ENCODE assay signal across 19 cellular contexts in the genomic region with DNA sequence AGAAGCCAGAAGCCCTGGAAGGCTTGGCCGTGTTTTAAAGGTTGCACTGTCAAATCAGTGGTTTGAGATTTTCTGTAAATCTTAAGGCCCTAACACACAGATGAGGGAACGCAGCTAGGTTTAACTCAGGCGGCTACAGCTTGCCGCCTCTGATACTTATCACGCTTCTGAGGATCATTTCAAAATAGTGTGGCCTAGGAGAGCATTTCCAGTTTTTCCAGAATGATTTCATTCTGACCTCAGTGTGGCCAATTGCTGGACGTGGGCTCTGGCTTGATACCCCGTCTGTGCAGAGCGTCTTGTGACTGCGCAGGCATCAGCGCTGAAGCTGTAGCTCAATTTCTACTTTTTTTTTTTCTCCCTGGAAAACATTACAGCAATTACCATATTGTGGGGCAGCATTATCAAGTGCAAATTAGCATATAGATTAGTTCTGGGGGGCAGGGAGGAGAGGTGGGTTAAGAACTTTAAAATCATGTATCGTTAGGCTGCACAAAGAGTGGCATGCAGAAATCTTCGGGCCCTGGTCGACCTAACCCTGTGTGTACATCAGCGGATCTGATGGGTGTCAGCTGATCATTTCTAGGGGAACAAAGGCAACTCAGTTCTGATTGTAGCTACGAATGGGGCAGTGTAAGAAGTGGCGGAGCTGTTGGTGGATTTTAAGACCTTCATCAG.
DNase-seq lines count a peak whose midpoint lies in the region; ATAC-seq, FAIRE-seq and TF ChIP-seq lines count a peak whose summit lies in the region.
"Had no signal": no experiment of that assay in that cellular context is flagged by ENCODE, and none has a peak within 500 bp of the region (broad histone marks: within the 10 kb centered on the region; RNA-seq: fewer than 3 reads in every experiment).

No MANE protein-coding gene starts in this region.

- H3K4me2 ChIP-seq in GM23338 = no peak overlapping the region
- no peak overlapping the region for H3K4me2 ChIP-seq in H1 (ENCODE audit: insufficient read depth in 1 of 2, low read depth in 2 of 2, low read length in 2 of 2)
- no peak overlapping the region for H3K4me2 ChIP-seq in trophoblast cell (ENCODE audit: low read length)
- H3K4me2 ChIP-seq: BLaER1 had no signal

- H2BK12ac ChIP-seq in H1 (ENCODE audit: low read depth, low read length) (no peak overlapping the region), trophoblast cell (ENCODE audit: low read length) (peak overlapping the region; percentile 59)

- 88% methylated on average over 16 of the region's 16 CpGs; no CpG with 5 or more reads in 1 of the 2 experiments for WGBS in H1 (ENCODE audit: extremely low coverage in 1 of 2, insufficient coverage in 1 of 2, insufficient read length in 1 of 2, insufficient replicate concordance in 2 of 2, low coverage in 1 of 2, low lambda C conversion rate in 2 of 2, missing lambda C conversion rate in 1 of 2), 2 experiments
- no CpG with 5 or more reads among the region's 16 CpGs for whole genome bisulfite sequencing in trophoblast cell (ENCODE audit: extremely low coverage, insufficient coverage, insufficient read length)
- WGBS in gastroesophageal sphincter (ENCODE audit: low coverage in 1 of 2), 2 donors = 62 to 73% methylated on average over 7 to 14 of the region's 16 CpGs

- POLR2A ChIA-PET in H1 (lab: Charles Lee; ENCODE audit: partially characterized antibody) = no interaction called here

- no peak overlapping the region for H3K23ac ChIP-seq in H1 (ENCODE audit: insufficient read length)
- no peak overlapping the region for H3K23ac ChIP-seq in trophoblast cell (ENCODE audit: low read length)

- DNase-seq in GM23338 (ENCODE audit: low spot score) = no peak
- no peak for DNase-seq in H1 (ENCODE audit: low read depth in 1 of 2, low spot score in 2 of 2)
- peak; percentile 1 for DNase-seq in midbrain (lab: John Stamatoyannopoulos, UW)
- peak; percentile 74 to 93 for DNase-seq in trophoblast cell
- no peak for DNase-seq in NCI-H526 (lab: John Stamatoyannopoulos, UW)
- no peak for DNase-seq in left colon
- DNase-seq: 8988T; Calu3; CD4-positive, alpha-beta memory T cell; DMS53; DND-41; EL; GOT3; H9 had no signal

- H2BK5ac ChIP-seq in H1 (ENCODE audit: low read depth, low read length) (no peak overlapping the region), trophoblast cell (ENCODE audit: low read depth, low read length, poor library complexity) (peak overlapping the region; percentile 77)

- no peak for TF ChIP-seq EP300 in H1 (IDR thresholded peaks at IDR 0.05; ENCODE audit: borderline replicate concordance in 1 of 2, low read depth in 2 of 2, low read length in 2 of 2)
- no peak for TF ChIP-seq EP300 in gastroesophageal sphincter (IDR thresholded peaks at IDR 0.05)

- no peak overlapping the region for H2BK20ac ChIP-seq in H1 (ENCODE audit: low read length)

- no peak overlapping the region for H3K56ac ChIP-seq in H1 (replicated peaks; ENCODE audit: insufficient read length, low read depth, low read length)

- H3K27me3 Mint-ChIP-seq in GM23338 (ENCODE audit: insufficient read depth, low read depth, poor library complexity) = peaks cover 6% of the 10 kb centered on the region

- H3K27ac Mint-ChIP-seq in GM23338 = no peak overlapping the region
- H3K27ac Mint-ChIP-seq: CD14-positive monocyte; CD4-positive, alpha-beta memory T cell; H9 had no signal

- H3K4me3 Mint-ChIP-seq in GM23338 = no peak overlapping the region
- H3K4me3 Mint-ChIP-seq: CD14-positive monocyte; CD4-positive, alpha-beta memory T cell; H9 had no signal

- H3K36me3 ChIP-seq in GM23338 (ENCODE audit: insufficient read depth) (no peaks in the 10 kb centered on the region), H1 (ENCODE audit: control insufficient read depth in 2 of 4, insufficient read depth in 4 of 4, low read length in 3 of 4) (no peaks in the 10 kb centered on the region), trophoblast cell (ENCODE audit: control insufficient read depth in 1 of 2, insufficient read depth in 2 of 2, low read length in 2 of 2) (no peaks in the 10 kb centered on the region), gastroesophageal sphincter (no peaks in the 10 kb centered on the region)
- H3K36me3 ChIP-seq: BLaER1 had no signal

- H3K14ac ChIP-seq in H1 (ENCODE audit: insufficient read length) (no peak overlapping the region), trophoblast cell (ENCODE audit: low read length) (no peak overlapping the region)

- H3K27ac ChIP-seq in GM23338 (ENCODE audit: low read depth) (no peak overlapping the region), H1 (ENCODE audit: low read depth, low read length) (no peak overlapping the region), trophoblast cell (ENCODE audit: low read depth, low read length) (peak overlapping the region; percentile 76), gastroesophageal sphincter (no peak overlapping the region)
- H3K27ac ChIP-seq: BLaER1 had no signal

- no peak for TF ChIP-seq POLR2A in H1 (IDR thresholded peaks at IDR 0.05; ENCODE audit: control extremely low read depth in 1 of 2, low read depth in 2 of 2, low read length in 2 of 2)
- no peak for TF ChIP-seq POLR2A in gastroesophageal sphincter (IDR thresholded peaks at IDR 0.05)

- H4K20me1 ChIP-seq in GM23338 (replicated peaks; ENCODE audit: insufficient read depth) (no peaks in the 10 kb centered on the region), H1 (replicated peaks in 1 of 2; ENCODE audit: control insufficient read depth in 1 of 2, insufficient read depth in 2 of 2, low read length in 2 of 2) (no peaks in the 10 kb centered on the region)
- H4K20me1 ChIP-seq: BLaER1 had no signal

- H3K4me3 ChIP-seq in GM23338 (no peak overlapping the region), H1 (ENCODE audit: extremely low read depth in 1 of 4, insufficient read depth in 2 of 4, low read depth in 3 of 4, low read length in 4 of 4) (no peak overlapping the region), trophoblast cell (ENCODE audit: low read depth, low read length) (no peak overlapping the region), gastroesophageal sphincter (no peak overlapping the region)
- H3K4me3 ChIP-seq: BLaER1, GM12878 had no signal

- ATAC-seq in GM23338 (no peak), gastroesophageal sphincter (no peak), HG02840 (IDR thresholded peaks at IDR 0.05; ENCODE audit: low FRiP score, unreplicated experiment) (no peak), left colon (no peak)
- ATAC-seq: GM12878 had no signal

- H4K8ac ChIP-seq in H1 (ENCODE audit: extremely low read depth, insufficient read depth, low read length) (no peak overlapping the region), trophoblast cell (ENCODE audit: low read depth, low read length) (peak overlapping the region; percentile 72)

- H3K9me3 Mint-ChIP-seq in GM23338 = no peaks in the 10 kb centered on the region
- H3K9me3 Mint-ChIP-seq: CD14-positive monocyte; CD4-positive, alpha-beta memory T cell; H9 had no signal

- no peaks in the 10 kb centered on the region for H3K36me3 Mint-ChIP-seq in GM23338 (ENCODE audit: low read depth)
- H3K36me3 Mint-ChIP-seq: CD14-positive monocyte; CD4-positive, alpha-beta memory T cell had no signal

- H3K4me1 ChIP-seq in GM23338 (ENCODE audit: insufficient read depth) = no peaks in the 10 kb centered on the region
- no peaks in the 10 kb centered on the region for H3K4me1 ChIP-seq in H1 (replicated peaks in 1 of 4; ENCODE audit: control insufficient read depth in 3 of 4, insufficient read depth in 4 of 4, low read length in 3 of 4)
- peaks cover 6 to 9% of the 10 kb centered on the region in 2 experiments for H3K4me1 ChIP-seq in trophoblast cell (ENCODE audit: control insufficient read depth in 1 of 2, insufficient read depth in 2 of 2, low read length in 2 of 2)
- no peaks in the 10 kb centered on the region for H3K4me1 ChIP-seq in gastroesophageal sphincter
- H3K4me1 ChIP-seq: BLaER1 had no signal

- TF ChIP-seq RAD21 in H1 (IDR thresholded peaks at IDR 0.05 in 1 of 2, conservative IDR thresholded peaks at IDR 0.05 in 1 of 2; ENCODE audit: low read depth in 2 of 2, low read length in 2 of 2) = no peak

- no peak overlapping the region for H2BK120ac ChIP-seq in H1 (replicated peaks; ENCODE audit: low read depth, low read length)
- peak overlapping the region; percentile 56 for H2BK120ac ChIP-seq in trophoblast cell (ENCODE audit: insufficient read depth, low read length, poor library complexity)

- H4K5ac ChIP-seq in H1 (ENCODE audit: insufficient read length, low read depth, low read length) = no peak overlapping the region

- H2AK5ac ChIP-seq in H1 (ENCODE audit: low read depth, low read length) (0 out of 2 replicates have a peak overlapping the region, but pooled peaks have one; percentile 13), trophoblast cell (ENCODE audit: low read length) (no peak overlapping the region)

- H3K79me2 ChIP-seq in GM23338 (replicated peaks; ENCODE audit: insufficient read depth) = no peaks in the 10 kb centered on the region
- H3K79me2 ChIP-seq in H1 (ENCODE audit: control insufficient read depth in 1 of 2, insufficient read depth in 2 of 2, low read length in 2 of 2) = no peaks in the 10 kb centered on the region
- H3K79me2 ChIP-seq in trophoblast cell (ENCODE audit: control insufficient read depth, insufficient read depth, low read length, poor library complexity) = peaks cover 2% of the 10 kb centered on the region

- no peak overlapping the region for H2BK15ac ChIP-seq in H1 (ENCODE audit: low read length)

- CTCF ChIA-PET in H1 (lab: Charles Lee; ENCODE audit: partially characterized antibody) = interaction anchor here (1.0 to 4.6 kb wide), 4 partner anchors 9 to 76 kb away, joined by 3 to 24 read pairs (median 4); no protein-coding TSS in a partner anchor

- H3K4ac ChIP-seq in H1 (replicated peaks; ENCODE audit: insufficient read length, low read depth, low read length) (no peak overlapping the region), trophoblast cell (ENCODE audit: low read depth, low read length) (no peak overlapping the region)

- TF ChIP-seq CTCF in GM23338 (conservative IDR thresholded peaks at IDR 0.05; ENCODE audit: low read depth in 2 of 2) (no peak), H1 (IDR thresholded peaks at IDR 0.05; ENCODE audit: control extremely low read depth in 1 of 3, insufficient read depth in 1 of 3, low read depth in 1 of 3, low read length in 3 of 3) (no peak), gastroesophageal sphincter (IDR thresholded peaks at IDR 0.05) (no peak)

- H3K4me1 Mint-ChIP-seq in GM23338 = peaks cover 8% of the 10 kb centered on the region; the same call in 2 of the 3 replicates
- H3K4me1 Mint-ChIP-seq: CD14-positive monocyte; CD4-positive, alpha-beta memory T cell had no signal

- H3K23me2 ChIP-seq in H1 (ENCODE audit: low read depth, low read length) = no peaks in the 10 kb centered on the region

- no peaks in the 10 kb centered on the region for H3K79me1 ChIP-seq in H1 (ENCODE audit: low read depth, low read length)
- peaks cover 10% of the 10 kb centered on the region for H3K79me1 ChIP-seq in trophoblast cell (ENCODE audit: low read length)

- H3K27me3 ChIP-seq in GM23338 (ENCODE audit: insufficient read depth) (no peaks in the 10 kb centered on the region), H1 (replicated peaks in 1 of 4; ENCODE audit: control insufficient read depth in 3 of 4, extremely low read depth in 1 of 4, insufficient read depth in 3 of 4, low read length in 3 of 4) (no peaks in the 10 kb centered on the region), trophoblast cell (ENCODE audit: insufficient read depth, low read length) (no peaks in the 10 kb centered on the region), gastroesophageal sphincter (peaks cover 20% of the 10 kb centered on the region)
- H3K27me3 ChIP-seq: BLaER1 had no signal

- H3K9me2 ChIP-seq in GM23338 (ENCODE audit: insufficient read depth) = no peaks in the 10 kb centered on the region

- H3F3A ChIP-seq in GM23338 (replicated peaks; ENCODE audit: low read depth) = no peaks in the 10 kb centered on the region

- FAIRE-seq in H1 (lab: Jason Lieb, UNC) = no peak
- FAIRE-seq: GM12878 had no signal

- H4K91ac ChIP-seq in H1 (replicated peaks; ENCODE audit: insufficient read length, low read length) = no peak overlapping the region
- peak overlapping the region; percentile 91 for H4K91ac ChIP-seq in trophoblast cell (ENCODE audit: low read depth, low read length)

- peak overlapping the region; percentile 66; the same call in 1 of the 2 replicates for H2AFZ ChIP-seq in GM23338
- no peak overlapping the region for H2AFZ ChIP-seq in H1 (ENCODE audit: low read length)
- no peak overlapping the region for H2AFZ ChIP-seq in trophoblast cell (ENCODE audit: insufficient read depth, low read length, poor library complexity)

- H3K18ac ChIP-seq in H1 (ENCODE audit: extremely low read depth, low read length) = no peak overlapping the region
- H3K18ac ChIP-seq in trophoblast cell (ENCODE audit: low read length) = peak overlapping the region; percentile 45

- no peak overlapping the region for H4K12ac ChIP-seq in trophoblast cell (ENCODE audit: low read depth, low read length)

- intact Hi-C loops in left colon (cut with DNase I, micrococcal nuclease) = no loop called here

- H3K9me3 ChIP-seq in H1 (ENCODE audit: insufficient read depth in 2 of 2, low read depth in 1 of 2, low read length in 1 of 2) = no peaks in the 10 kb centered on the region
- H3K9me3 ChIP-seq in trophoblast cell (ENCODE audit: insufficient read depth, low read depth, low read length) = no peaks in the 10 kb centered on the region
- no peaks in the 10 kb centered on the region for H3K9me3 ChIP-seq in gastroesophageal sphincter
- H3K9me3 ChIP-seq: BLaER1 had no signal

- H3K9ac ChIP-seq in H1 (replicated peaks in 1 of 4; ENCODE audit: extremely low read depth in 1 of 4, low read depth in 3 of 4, low read length in 3 of 4) (no peak overlapping the region), trophoblast cell (ENCODE audit: low read length) (no peak overlapping the region)
- H3K9ac ChIP-seq: BLaER1 had no signal

Comparison
In these comparisons a context has a peak if more than half of its experiments do, and no peak if none do; other contexts are left out.
1. DNase-seq: peak in midbrain (single experiment) and trophoblast cell (2 of 2); none in GM23338 (single experiment), H1 (0 of 2), NCI-H526 (0 of 2) and left colon (0 of 2).